Comparison of ENCODE assay signal across 15 cellular contexts in genomic region chr19:32809254-32809653, GRCh38.
DNase-seq lines count a peak whose midpoint lies in the region; ATAC-seq and TF ChIP-seq lines count a peak whose summit lies in the region.
"Had no signal": no experiment of that assay in that cellular context is flagged by ENCODE, and none has a peak within 500 bp of the region (broad histone marks: within the 10 kb centered on the region; RNA-seq: fewer than 3 reads in every experiment).

No MANE protein-coding gene starts in this region.

- no peaks in the 10 kb centered on the region for H3K23me2 ChIP-seq in H9 (ENCODE audit: insufficient read length, low read depth, low read length, poor library complexity, severe bottlenecking)

- H3K9ac ChIP-seq in H9 (ENCODE audit: extremely low read depth, insufficient read length, low read length), result no peak overlapping the region

- H3K4me3 Mint-ChIP-seq in CD4-positive, alpha-beta T cell, result peak overlapping the region; percentile 5
- H3K4me3 Mint-ChIP-seq in H9, result no peak overlapping the region
- H3K4me3 Mint-ChIP-seq in WTC11, result no peak overlapping the region
- peak overlapping the region in 1 of 2 donors; percentile 1 for H3K4me3 Mint-ChIP-seq in effector memory CD8-positive, alpha-beta T cell
- H3K4me3 Mint-ChIP-seq: immature natural killer cell had no signal

- no peak overlapping the region for H3K27ac ChIP-seq in CD4-positive, alpha-beta T cell (ENCODE audit: low read depth, low read length)
- no peak overlapping the region for H3K27ac ChIP-seq in H9 (ENCODE audit: insufficient read length, low read depth, low read length)
- no peak overlapping the region for H3K27ac ChIP-seq in effector memory CD4-positive, alpha-beta T cell (ENCODE audit: insufficient read depth, low read length, poor library complexity, severe bottlenecking)

- H3K36me3 Mint-ChIP-seq in CD4-positive, alpha-beta T cell (ENCODE audit: low read depth), result no peaks in the 10 kb centered on the region
- H3K36me3 Mint-ChIP-seq in H9 (ENCODE audit: insufficient read depth in 1 of 3, low read depth in 3 of 3) (no peaks in the 10 kb centered on the region), WTC11 (no peaks in the 10 kb centered on the region)
- H3K36me3 Mint-ChIP-seq in effector memory CD8-positive, alpha-beta T cell (ENCODE audit: insufficient read depth), result peaks cover 5% of the 10 kb centered on the region
- H3K36me3 Mint-ChIP-seq: immature natural killer cell had no signal

- no peak overlapping the region for H3K14ac ChIP-seq in H9 (ENCODE audit: insufficient read depth, low read length)

- no peaks in the 10 kb centered on the region for H3K79me2 ChIP-seq in H9 (ENCODE audit: insufficient read depth, low read length)

- no peaks in the 10 kb centered on the region for H3K27me3 ChIP-seq in CD4-positive, alpha-beta T cell (ENCODE audit: control insufficient read depth, insufficient read depth, low read length)
- H3K27me3 ChIP-seq in H9 (ENCODE audit: insufficient read depth, low read length), result no peaks in the 10 kb centered on the region
- H3K27me3 ChIP-seq in effector memory CD4-positive, alpha-beta T cell (replicated peaks; ENCODE audit: control insufficient read depth, insufficient read depth, low read length, poor library complexity, severe bottlenecking), result no peaks in the 10 kb centered on the region

- CTCF ChIA-PET in CD4-positive, alpha-beta T cell (lab: Charles Lee), result no interaction called here
- CTCF ChIA-PET in WTC11 (lab: Charles Lee), result no interaction called here

- no CpG with 5 or more reads among the region's 5 CpGs for WGBS in H9 (ENCODE audit: extremely low coverage, insufficient read length, low lambda C conversion rate)

- peaks cover 25% of the 10 kb centered on the region for H3K4me1 Mint-ChIP-seq in CD4-positive, alpha-beta T cell (ENCODE audit: low read depth)
- H3K4me1 Mint-ChIP-seq in H9 (peaks cover under 1 to 10% of the 10 kb centered on the region in 2 experiments), WTC11 (peaks cover 6% of the 10 kb centered on the region)
- H3K4me1 Mint-ChIP-seq in effector memory CD8-positive, alpha-beta T cell (ENCODE audit: low read depth in 2 of 2), result peaks cover 3 to 7% of the 10 kb centered on the region in 2 donors
- H3K4me1 Mint-ChIP-seq: immature natural killer cell had no signal

- no peaks in the 10 kb centered on the region for H3K9me3 ChIP-seq in CD4-positive, alpha-beta T cell (ENCODE audit: control insufficient read depth, low read length)
- H3K9me3 ChIP-seq in H9 (ENCODE audit: control insufficient read depth, low read depth, low read length), result no peaks in the 10 kb centered on the region
- H3K9me3 ChIP-seq in mucosa of descending colon, result no peaks in the 10 kb centered on the region
- no peaks in the 10 kb centered on the region for H3K9me3 ChIP-seq in effector memory CD4-positive, alpha-beta T cell (ENCODE audit: control insufficient read depth, low read length)

- no peak for TF ChIP-seq CTCF in CD4-positive, alpha-beta T cell (IDR thresholded peaks at IDR 0.05)
- no peak for TF ChIP-seq CTCF in H9 (conservative IDR thresholded peaks at IDR 0.05)
- TF ChIP-seq CTCF in WTC11 (IDR thresholded peaks at IDR 0.05), result no peak
- no peak for TF ChIP-seq CTCF in mucosa of descending colon (IDR thresholded peaks at IDR 0.05)

- peak; percentile 21 for ATAC-seq in CD4-positive, alpha-beta T cell (ENCODE audit: poor library complexity)
- ATAC-seq in WTC11 (no peak), mucosa of descending colon (peak; percentile 46)
- ATAC-seq in effector memory CD8-positive, alpha-beta T cell (replicated peaks), result no peak

- H2AFZ ChIP-seq in H9 (ENCODE audit: low read length), result no peak overlapping the region

- no peak overlapping the region for H3K4me3 ChIP-seq in mucosa of descending colon
- no peak overlapping the region for H3K4me3 ChIP-seq in effector memory CD4-positive, alpha-beta T cell (ENCODE audit: insufficient read depth, low read depth, low read length, poor library complexity, severe bottlenecking)

- no peak overlapping the region for H2BK12ac ChIP-seq in H9 (ENCODE audit: insufficient read length, low read depth, low read length)

- H2BK15ac ChIP-seq in H9 (ENCODE audit: low read depth, low read length), result no peak overlapping the region

- no peak overlapping the region for H3K4ac ChIP-seq in H9 (ENCODE audit: low read depth, low read length)

- no peak overlapping the region for H3K4me2 ChIP-seq in H9 (ENCODE audit: insufficient read depth, insufficient read length, low read length)

- no peak overlapping the region for H2AK5ac ChIP-seq in H9 (ENCODE audit: insufficient read length, low read length)

- no peaks in the 10 kb centered on the region for H3K27me3 Mint-ChIP-seq in CD4-positive, alpha-beta T cell
- H3K27me3 Mint-ChIP-seq in H9 (ENCODE audit: low read depth) (no peaks in the 10 kb centered on the region; the same call in 1 of the 2 replicates), WTC11 (ENCODE audit: low read depth) (no peaks in the 10 kb centered on the region; the same call in 1 of the 2 replicates)
- peaks cover 7 to 19% of the 10 kb centered on the region in 2 donors for H3K27me3 Mint-ChIP-seq in effector memory CD8-positive, alpha-beta T cell

- no peaks in the 10 kb centered on the region for H4K20me1 ChIP-seq in H9 (ENCODE audit: control insufficient read depth, insufficient read depth, insufficient read length)

- no peaks in the 10 kb centered on the region for H3K36me3 ChIP-seq in mucosa of descending colon (ENCODE audit: low read depth)
- H3K36me3 ChIP-seq in effector memory CD4-positive, alpha-beta T cell (ENCODE audit: control insufficient read depth, insufficient read depth, low read length), result no peaks in the 10 kb centered on the region

- no peak overlapping the region for H3T11ph ChIP-seq in H9 (ENCODE audit: low read length)

- H3K27ac Mint-ChIP-seq in CD4-positive, alpha-beta T cell, result no peak overlapping the region
- H3K27ac Mint-ChIP-seq in H9 (peak overlapping the region in 2 of 3 experiments; percentile 25 to 30; a peak in 3 of 7 replicates), WTC11 (peak overlapping the region; percentile 85; the same call in 1 of the 2 replicates)
- H3K27ac Mint-ChIP-seq in effector memory CD8-positive, alpha-beta T cell, result peak overlapping the region in 1 of 2 donors; percentile 18
- H3K27ac Mint-ChIP-seq: immature natural killer cell had no signal

- H2BK120ac ChIP-seq in H9 (ENCODE audit: low read depth, low read length, poor library complexity, severe bottlenecking), result no peak overlapping the region

- no peaks in the 10 kb centered on the region for H3K9me3 Mint-ChIP-seq in CD4-positive, alpha-beta T cell
- H3K9me3 Mint-ChIP-seq in H9 (no peaks in the 10 kb centered on the region), WTC11 (no peaks in the 10 kb centered on the region)
- no peaks in the 10 kb centered on the region for H3K9me3 Mint-ChIP-seq in effector memory CD8-positive, alpha-beta T cell
- H3K9me3 Mint-ChIP-seq: immature natural killer cell had no signal

- H3K79me1 ChIP-seq in H9 (ENCODE audit: insufficient read depth, low read depth, low read length, poor library complexity, severe bottlenecking), result no peaks in the 10 kb centered on the region

- no peak overlapping the region for H4K5ac ChIP-seq in H9 (ENCODE audit: insufficient read length, low read depth, low read length)

- H3K56ac ChIP-seq in H9 (ENCODE audit: insufficient read length, low read depth, low read length), result no peak overlapping the region

- H3K4me1 ChIP-seq in H9 (ENCODE audit: insufficient read depth, low read length) (no peaks in the 10 kb centered on the region), mucosa of descending colon (ENCODE audit: low read depth) (no peaks in the 10 kb centered on the region)
- peaks cover 5% of the 10 kb centered on the region for H3K4me1 ChIP-seq in effector memory CD4-positive, alpha-beta T cell (ENCODE audit: control insufficient read depth, insufficient read depth, low read length, poor library complexity, severe bottlenecking)

- no peak overlapping the region for H3K23ac ChIP-seq in H9 (ENCODE audit: insufficient read length, low read depth, low read length)

- no peak overlapping the region for H4K8ac ChIP-seq in H9 (replicated peaks; ENCODE audit: insufficient read length, low read depth, low read length)

- no peak for DNase-seq in CD4-positive, alpha-beta T cell
- no peak for DNase-seq in H9
- DNase-seq in WTC11 (ENCODE audit: low spot score), result no peak
- no peak for DNase-seq in mucosa of descending colon
- DNase-seq in effector memory CD8-positive, alpha-beta T cell, result no peak
- no peak for DNase-seq in effector memory CD4-positive, alpha-beta T cell
- no peak for DNase-seq in SKM-1 (lab: John Stamatoyannopoulos, UW; ENCODE audit: unreplicated experiment)
- DNase-seq in NCI-H1105 treated with DMSO at 0.1 percent for 48 hours (lab: John Stamatoyannopoulos, UW), result no peak
- DNase-seq: activated CD4-positive, alpha-beta T cell treated with anti-CD3 and anti-CD28 coated beads for 1 hour; anterior cingulate cortex; erythroblast; glutamatergic neuron; immature natural killer cell; NCI-H2227 treated with DMSO at 0.1 percent for 48 hours; occipital lobe had no signal

- H2BK5ac ChIP-seq in H9 (ENCODE audit: insufficient read length, low read length), result no peak overlapping the region

- H2BK20ac ChIP-seq in H9 (ENCODE audit: low read depth, low read length, poor library complexity, severe bottlenecking), result no peak overlapping the region

- intact Hi-C loops in CD4-positive, alpha-beta T cell (cut with DNase I, micrococcal nuclease), result no loop called here
- intact Hi-C loops in mucosa of descending colon (cut with DNase I, micrococcal nuclease), result no loop called here

- no peak overlapping the region for H3K18ac ChIP-seq in H9 (ENCODE audit: insufficient read length, low read depth, low read length)

- POLR2A ChIA-PET in CD4-positive, alpha-beta T cell (lab: Charles Lee), result interaction anchor here (1.0 kb wide), 1 partner anchor 118 kb away, joined by 4 read pairs; the partner anchor contains the start of gene NUDT19
- POLR2A ChIA-PET in WTC11 (lab: Charles Lee), result no interaction called here

- H4K91ac ChIP-seq in H9 (ENCODE audit: insufficient read length, low read depth, low read length), result no peak overlapping the region

TF ChIP-seq in WTC11, 78 proteins besides CTCF, POLR2A, EP300 and RAD21 (continues in another document):
- TF ChIP-seq, protein P1, sequence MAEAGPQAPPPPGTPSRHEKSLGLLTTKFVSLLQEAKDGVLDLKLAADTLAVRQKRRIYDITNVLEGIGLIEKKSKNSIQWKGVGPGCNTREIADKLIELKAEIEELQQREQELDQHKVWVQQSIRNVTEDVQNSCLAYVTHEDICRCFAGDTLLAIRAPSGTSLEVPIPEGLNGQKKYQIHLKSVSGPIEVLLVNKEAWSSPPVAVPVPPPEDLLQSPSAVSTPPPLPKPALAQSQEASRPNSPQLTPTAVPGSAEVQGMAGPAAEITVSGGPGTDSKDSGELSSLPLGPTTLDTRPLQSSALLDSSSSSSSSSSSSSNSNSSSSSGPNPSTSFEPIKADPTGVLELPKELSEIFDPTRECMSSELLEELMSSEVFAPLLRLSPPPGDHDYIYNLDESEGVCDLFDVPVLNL (CRISPR knock-in tag; IDR thresholded peaks at IDR 0.05; ENCODE audit: borderline replicate concordance, low read depth), result no peak
- TF ChIP-seq RORB (CRISPR knock-in tag; IDR thresholded peaks at IDR 0.05) (no peak), ESRRA (CRISPR knock-in tag; IDR thresholded peaks at IDR 0.05; ENCODE audit: borderline replicate concordance) (no peak), NR1H2 (CRISPR knock-in tag; IDR thresholded peaks at IDR 0.05) (no peak), ZNF232 (CRISPR knock-in tag; IDR thresholded peaks at IDR 0.05) (no peak)

Comparison
In these comparisons a context has a peak if more than half of its experiments do, and no peak if none do; other contexts are left out.
1. ATAC-seq: peak in CD4-positive, alpha-beta T cell (single experiment) and mucosa of descending colon (single experiment); none in WTC11 (single experiment) and effector memory CD8-positive, alpha-beta T cell (single experiment).